8 cellular contexts compared by ENCODE assay signal in genomic region chr5:138274189-138274853, GRCh38. TPM values are rescaled to one million over a fixed set of nuclear protein-coding genes. Genes with fewer than 3 reads are reported as not detected.
DNase-seq lines count a peak whose midpoint lies in the region; ATAC-seq, FAIRE-seq and TF ChIP-seq lines count a peak whose summit lies in the region.

GFRA3 (minus strand) TSS chr5:138274621; CDS start chr5:138274424, 197 bp downstream.

- intact Hi-C loops in dendritic cell treated with granulocyte-macrophage colony-stimulating factor and Interleukin-4, amounts not matched to agents 40 ng/mL and 50 ng/mL, for 4 days (cut with micrococcal nuclease) = no loop called here
- intact Hi-C loops in naive thymus-derived CD4-positive, alpha-beta T cell (cut with micrococcal nuclease) = no loop called here
- intact Hi-C loops in kidney (cut with DNase I) = no loop called here

- H3K27me3 ChIP-seq in CD4-positive, CD25-positive, alpha-beta regulatory T cell (ENCODE audit: control insufficient read depth, insufficient read depth, low read length) = peaks cover 12% of the 10 kb centered on the region
- H3K27me3 ChIP-seq in naive thymus-derived CD4-positive, alpha-beta T cell (ENCODE audit: control insufficient read depth in 2 of 2, insufficient read depth in 2 of 2, low read length in 2 of 2) = peaks cover 0 to 6% of the 10 kb centered on the region in 2 donors

- TF ChIP-seq CTCF in NB4 (IDR thresholded peaks at IDR 0.05; ENCODE audit: low read depth, low read length) (no peak), kidney (IDR thresholded peaks at IDR 0.05; ENCODE audit: borderline replicate concordance, extremely low read depth, insufficient read depth) (no peak)

- no peak for TF ChIP-seq POLR2A in NB4 (IDR thresholded peaks at IDR 0.05; ENCODE audit: extremely low read depth, insufficient read length)

- no peaks in the 10 kb centered on the region for H3K9me3 ChIP-seq in CD4-positive, CD25-positive, alpha-beta regulatory T cell (ENCODE audit: control insufficient read depth in 2 of 2, low read length in 2 of 2)
- no peaks in the 10 kb centered on the region for H3K9me3 ChIP-seq in naive thymus-derived CD4-positive, alpha-beta T cell (ENCODE audit: control insufficient read depth in 2 of 3, low read length in 3 of 3)
- no peaks in the 10 kb centered on the region for H3K9me3 ChIP-seq in kidney (ENCODE audit: control insufficient read depth in 1 of 2, low read length in 2 of 2)

- no peak within 1 kb of the TSS for H3K4me3 ChIP-seq in CD4-positive, CD25-positive, alpha-beta regulatory T cell (ENCODE audit: low read depth, low read length)
- H3K4me3 ChIP-seq in NB4 (ENCODE audit: low read depth, low read length) (no peak within 1 kb of the TSS), kidney (ENCODE audit: low read length in 2 of 2) (no peak within 1 kb of the TSS)
- H3K4me3 ChIP-seq in naive thymus-derived CD4-positive, alpha-beta T cell (ENCODE audit: low read length) = no peak within 1 kb of the TSS

- H3K27me3 Mint-ChIP-seq in CD4-positive, CD25-positive, alpha-beta regulatory T cell = peaks cover 16% of the 10 kb centered on the region
- peaks cover 30% of the 10 kb centered on the region for H3K27me3 Mint-ChIP-seq in dendritic cell treated with granulocyte-macrophage colony-stimulating factor and Interleukin-4, amounts not matched to agents 40 ng/mL and 50 ng/mL, for 4 days
- H3K27me3 Mint-ChIP-seq in naive thymus-derived CD4-positive, alpha-beta T cell = peaks cover 18 to 39% (median 27%) of the 10 kb centered on the region in 5 donors

- no peak for FAIRE-seq in kidney (lab: Jason Lieb, UNC)

- peaks cover 0 to 10% (median 3%) of the 10 kb centered on the region in 4 donors for H3K4me1 Mint-ChIP-seq in CD4-positive, CD25-positive, alpha-beta regulatory T cell
- H3K4me1 Mint-ChIP-seq in dendritic cell treated with granulocyte-macrophage colony-stimulating factor and Interleukin-4, amounts not matched to agents 40 ng/mL and 50 ng/mL, for 4 days (ENCODE audit: low read depth) = peaks cover 6% of the 10 kb centered on the region
- peaks cover 4 to 10% (median 6%) of the 10 kb centered on the region in 7 donors for H3K4me1 Mint-ChIP-seq in naive thymus-derived CD4-positive, alpha-beta T cell

- peaks cover 0 to 3% (median 0%) of the 10 kb centered on the region in 7 donors for H3K9me3 Mint-ChIP-seq in CD4-positive, CD25-positive, alpha-beta regulatory T cell
- no peaks in the 10 kb centered on the region for H3K9me3 Mint-ChIP-seq in dendritic cell treated with granulocyte-macrophage colony-stimulating factor and Interleukin-4, amounts not matched to agents 40 ng/mL and 50 ng/mL, for 4 days
- peaks cover 0 to 2% (median 0%) of the 10 kb centered on the region in 11 donors for H3K9me3 Mint-ChIP-seq in naive thymus-derived CD4-positive, alpha-beta T cell

- peak in 1 of 3 donors; percentile 25 for DNase-seq in CD4-positive, CD25-positive, alpha-beta regulatory T cell
- DNase-seq in NB4 (ENCODE audit: low read depth) (peak; percentile 32), OCI-M1 (lab: John Stamatoyannopoulos, UW) (no peak), SHP77 treated with DMSO at 0.1 percent for 48 hours (lab: John Stamatoyannopoulos, UW) (no peak), kidney (no peak)
- DNase-seq in naive thymus-derived CD4-positive, alpha-beta T cell = peak in 2 of 9 donors; percentile 3 to 26

- H3K9ac ChIP-seq in kidney (ENCODE audit: low read length in 2 of 2) = no peak within 1 kb of the TSS

- POLR2A ChIA-PET in naive thymus-derived CD4-positive, alpha-beta T cell (lab: Charles Lee) = no interaction called here

- peak within 1 kb of the TSS in 3 of 4 donors; percentile 4 to 64 (median 42) for H3K4me3 Mint-ChIP-seq in CD4-positive, CD25-positive, alpha-beta regulatory T cell
- peak within 1 kb of the TSS; percentile 15 for H3K4me3 Mint-ChIP-seq in dendritic cell treated with granulocyte-macrophage colony-stimulating factor and Interleukin-4, amounts not matched to agents 40 ng/mL and 50 ng/mL, for 4 days
- peak within 1 kb of the TSS; percentile 56 to 87 (median 70) for H3K4me3 Mint-ChIP-seq in naive thymus-derived CD4-positive, alpha-beta T cell

- no peaks in the 10 kb centered on the region for H3K36me3 Mint-ChIP-seq in CD4-positive, CD25-positive, alpha-beta regulatory T cell
- no peaks in the 10 kb centered on the region for H3K36me3 Mint-ChIP-seq in dendritic cell treated with granulocyte-macrophage colony-stimulating factor and Interleukin-4, amounts not matched to agents 40 ng/mL and 50 ng/mL, for 4 days (ENCODE audit: low read depth)
- peaks cover 0 to 3% (median 0%) of the 10 kb centered on the region in 5 donors for H3K36me3 Mint-ChIP-seq in naive thymus-derived CD4-positive, alpha-beta T cell

- CTCF ChIA-PET in naive thymus-derived CD4-positive, alpha-beta T cell (lab: Charles Lee) = no interaction called here

- H3K27ac Mint-ChIP-seq in CD4-positive, CD25-positive, alpha-beta regulatory T cell = peak within 1 kb of the TSS in 1 of 3 donors; percentile 79
- no peak within 1 kb of the TSS for H3K27ac Mint-ChIP-seq in dendritic cell treated with granulocyte-macrophage colony-stimulating factor and Interleukin-4, amounts not matched to agents 40 ng/mL and 50 ng/mL, for 4 days
- H3K27ac Mint-ChIP-seq in naive thymus-derived CD4-positive, alpha-beta T cell = no peak within 1 kb of the TSS

- H3K4me1 ChIP-seq in CD4-positive, CD25-positive, alpha-beta regulatory T cell (ENCODE audit: control insufficient read depth, insufficient read depth, low read length, poor library complexity, severe bottlenecking) = no peaks in the 10 kb centered on the region
- no peaks in the 10 kb centered on the region for H3K4me1 ChIP-seq in naive thymus-derived CD4-positive, alpha-beta T cell (ENCODE audit: control insufficient read depth in 2 of 2, insufficient read depth in 2 of 2, low read length in 2 of 2)
- H3K4me1 ChIP-seq in kidney (ENCODE audit: control insufficient read depth in 1 of 2, insufficient read depth in 1 of 2, low read depth in 1 of 2, low read length in 2 of 2) = peaks cover 0 to 4% of the 10 kb centered on the region in 2 donors

- H3K36me3 ChIP-seq in CD4-positive, CD25-positive, alpha-beta regulatory T cell (ENCODE audit: control insufficient read depth, insufficient read depth, low read length) = no peaks in the 10 kb centered on the region
- H3K36me3 ChIP-seq in naive thymus-derived CD4-positive, alpha-beta T cell (ENCODE audit: control insufficient read depth in 2 of 3, insufficient read depth in 3 of 3, low read length in 3 of 3) = no peaks in the 10 kb centered on the region
- no peaks in the 10 kb centered on the region for H3K36me3 ChIP-seq in kidney (ENCODE audit: control insufficient read depth in 1 of 2, insufficient read depth in 2 of 2, low read length in 2 of 2)

- ATAC-seq in CD4-positive, CD25-positive, alpha-beta regulatory T cell (ENCODE audit: low read depth in 2 of 2) = no peak
- peak; percentile 31 for ATAC-seq in naive thymus-derived CD4-positive, alpha-beta T cell
- no peak for ATAC-seq in HG02885 (IDR thresholded peaks at IDR 0.05; ENCODE audit: poor library complexity, unreplicated experiment)

- no peak within 1 kb of the TSS for H3K27ac ChIP-seq in CD4-positive, CD25-positive, alpha-beta regulatory T cell (ENCODE audit: insufficient read depth, low read length, poor library complexity, severe bottlenecking)
- H3K27ac ChIP-seq in naive thymus-derived CD4-positive, alpha-beta T cell (ENCODE audit: low read depth, low read length) = no peak within 1 kb of the TSS
- no peak within 1 kb of the TSS for H3K27ac ChIP-seq in kidney (ENCODE audit: low read depth in 2 of 2, low read length in 2 of 2)

RNA-seq across cellular contexts. Expression of gene GFRA3, which starts in this region (rescaled TPM):
- total RNA-seq in CD4-positive, CD25-positive, alpha-beta regulatory T cell = not detected
- not detected for polyA plus RNA-seq in CD4-positive, CD25-positive, alpha-beta regulatory T cell
- not detected for total RNA-seq in naive thymus-derived CD4-positive, alpha-beta T cell
- not detected for polyA plus RNA-seq in naive thymus-derived CD4-positive, alpha-beta T cell
- 0.41 TPM for total RNA-seq in kidney
- polyA plus RNA-seq in kidney (ENCODE audit: insufficient read depth, low read depth, low replicate concordance) = 1.0 TPM

Comparison
In these comparisons a context has a peak if more than half of its experiments do, and no peak if none do; other contexts are left out.
1. Peak in ATAC-seq in naive thymus-derived CD4-positive, alpha-beta T cell; RNA of the gene not detected or under 1 TPM.
2. H3K4me3 Mint-ChIP-seq: peak in every context shown above with its lines; median percentile 70 in naive thymus-derived CD4-positive, alpha-beta T cell; 42 in CD4-positive, CD25-positive, alpha-beta regulatory T cell; 15 in dendritic cell treated with granulocyte-macrophage colony-stimulating factor and Interleukin-4, amounts not matched to agents 40 ng/mL and 50 ng/mL, for 4 days.